In the genomic region with DNA sequence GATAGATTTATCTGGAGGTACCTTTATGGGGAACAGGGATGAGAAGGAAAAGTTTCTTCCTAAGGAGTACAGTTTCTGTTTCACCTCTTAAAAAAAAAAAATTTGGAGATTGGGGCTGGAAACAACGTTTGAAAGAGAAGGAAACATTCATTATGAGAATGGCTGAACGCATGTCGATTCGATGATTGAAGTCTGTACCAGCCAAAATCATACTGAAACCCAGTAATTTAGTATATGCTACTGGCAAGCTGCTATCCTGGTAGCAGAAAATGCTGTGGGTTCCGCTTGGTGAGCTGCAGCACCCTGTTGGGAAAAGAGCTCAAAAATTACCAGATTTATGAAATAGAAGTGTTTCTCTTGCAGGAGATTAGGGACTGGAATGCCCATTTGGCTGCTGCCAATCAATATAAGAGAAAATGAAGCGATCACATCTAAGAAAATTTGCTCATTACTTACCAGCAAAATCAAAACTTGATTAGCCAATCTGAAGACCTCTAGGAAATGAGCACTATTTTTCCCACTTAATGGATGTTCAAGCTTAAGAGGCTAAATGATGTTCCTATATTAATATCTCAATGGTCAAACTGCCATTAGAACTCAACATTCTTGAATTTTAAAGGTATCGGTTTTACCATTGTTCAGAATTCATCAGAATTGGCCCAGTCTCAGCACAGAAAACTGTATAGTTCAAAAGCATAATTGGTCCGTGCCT, we compare ENCODE assay signal across 8 cellular contexts. TPM values are rescaled to one million over a fixed set of nuclear protein-coding genes. Genes with fewer than 3 reads are reported as not detected.
DNase-seq lines count a peak whose midpoint lies in the region; ATAC-seq and TF ChIP-seq lines count a peak whose summit lies in the region.

No MANE protein-coding gene starts in this region.

- POLR2A ChIA-PET in activated naive CD8-positive, alpha-beta T cell treated with anti-CD3 and anti-CD28 coated beads, Interleukin-2, amount 10 ng/mL, durations not matched to agents 7 days and 5 days (lab: Charles Lee) = interaction anchor here (0.6 to 1.2 kb wide), 2 partner anchors 16 to 22 kb away, joined by 3 to 4 read pairs; no protein-coding TSS in a partner anchor

- peak overlapping the region; percentile 75 for H3K27ac Mint-ChIP-seq in activated naive CD8-positive, alpha-beta T cell treated with anti-CD3 and anti-CD28 coated beads, Interleukin-2, amount 10 ng/mL, durations not matched to agents 7 days and 5 days

- peak overlapping the region; percentile 88 for H3K4me3 Mint-ChIP-seq in activated naive CD8-positive, alpha-beta T cell treated with anti-CD3 and anti-CD28 coated beads, Interleukin-2, amount 10 ng/mL, durations not matched to agents 7 days and 5 days

- peaks cover 36 to 61% of the 10 kb centered on the region in 2 donors for H3K4me1 ChIP-seq in thoracic aorta (ENCODE audit: control insufficient read depth in 1 of 2, low read depth in 2 of 2)

- H3K27ac ChIP-seq in layer of hippocampus (ENCODE audit: low read depth, low read length) = peak overlapping the region; percentile 80
- H3K27ac ChIP-seq in thoracic aorta = peak overlapping the region; percentile 98 to 100

- H3K4me3 ChIP-seq in AG10803 (ENCODE audit: low read length) = peak overlapping the region; percentile 87
- H3K4me3 ChIP-seq in thoracic aorta = peak overlapping the region; percentile 96

- H3K9me3 Mint-ChIP-seq in activated naive CD8-positive, alpha-beta T cell treated with anti-CD3 and anti-CD28 coated beads, Interleukin-2, amount 10 ng/mL, durations not matched to agents 7 days and 5 days = no peaks in the 10 kb centered on the region

- H3K4me1 Mint-ChIP-seq in activated naive CD8-positive, alpha-beta T cell treated with anti-CD3 and anti-CD28 coated beads, Interleukin-2, amount 10 ng/mL, durations not matched to agents 7 days and 5 days = peaks cover 21% of the 10 kb centered on the region

- H3K9me3 ChIP-seq in thoracic aorta = no peaks in the 10 kb centered on the region

- no peaks in the 10 kb centered on the region for H3K36me3 ChIP-seq in thoracic aorta

- TF ChIP-seq CTCF in AG10803 (conservative IDR thresholded peaks at IDR 0.05; ENCODE audit: low read length) = no peak
- no peak for TF ChIP-seq CTCF in thoracic aorta (IDR thresholded peaks at IDR 0.05)

- H3K27me3 Mint-ChIP-seq in activated naive CD8-positive, alpha-beta T cell treated with anti-CD3 and anti-CD28 coated beads, Interleukin-2, amount 10 ng/mL, durations not matched to agents 7 days and 5 days = no peaks in the 10 kb centered on the region

- DNase-seq in AG10803 (ENCODE audit: low read depth) (no peak), thoracic aorta (ENCODE audit: low spot score) (no peak), GOT3 (lab: John Stamatoyannopoulos, UW) (no peak)
- no peak for DNase-seq in activated naive CD8-positive, alpha-beta T cell treated with anti-CD3 and anti-CD28 coated beads, Interleukin-2, amount 10 ng/mL, durations not matched to agents 7 days and 5 days
- no peak for DNase-seq in effector CD8-positive, alpha-beta T cell (lab: John Stamatoyannopoulos, UW)

- ATAC-seq in GM18907 (IDR thresholded peaks at IDR 0.05; ENCODE audit: unreplicated experiment) = peak; percentile 45
- ATAC-seq in HG03469 (IDR thresholded peaks at IDR 0.05; ENCODE audit: unreplicated experiment) = peak; percentile 50
- no peak for ATAC-seq in activated naive CD8-positive, alpha-beta T cell treated with anti-CD3 and anti-CD28 coated beads, Interleukin-2, amount 10 ng/mL, durations not matched to agents 7 days and 5 days (ENCODE audit: low read depth)
- no peak for ATAC-seq in thoracic aorta (ENCODE audit: insufficient number of reproducible peaks, low FRiP score, low read depth)

- H3K27me3 ChIP-seq in layer of hippocampus (ENCODE audit: control insufficient read depth, insufficient read depth, low read length) (no peaks in the 10 kb centered on the region), thoracic aorta (replicated peaks; ENCODE audit: insufficient read depth) (no peaks in the 10 kb centered on the region)

- H3K36me3 Mint-ChIP-seq in activated naive CD8-positive, alpha-beta T cell treated with anti-CD3 and anti-CD28 coated beads, Interleukin-2, amount 10 ng/mL, durations not matched to agents 7 days and 5 days = peaks cover under 1% of the 10 kb centered on the region

RNA-seq across cellular contexts. Expression of a gene that starts 1.1 kb away (rescaled TPM):
- total RNA-seq in activated naive CD8-positive, alpha-beta T cell treated with anti-CD3 and anti-CD28 coated beads, Interleukin-2, amount 10 ng/mL, durations not matched to agents 7 days and 5 days = 10 to 100 TPM; 60.3 to 77.8 TPM
- 1,000 to 10,000 TPM; 1,541 to 1,574 TPM for total RNA-seq in thoracic aorta

Comparison
In these comparisons a context has a peak if more than half of its experiments do, and no peak if none do; other contexts are left out.
1. ATAC-seq: peak in GM18907 (single experiment) and HG03469 (single experiment); none in activated naive CD8-positive, alpha-beta T cell treated with anti-CD3 and anti-CD28 coated beads, Interleukin-2, amount 10 ng/mL, durations not matched to agents 7 days and 5 days (single experiment) and thoracic aorta (single experiment).
2. RNA of a gene that starts 1.1 kb away (total RNA-seq): 1,541 to 1,574 TPM in thoracic aorta; 60.3 to 77.8 TPM in activated naive CD8-positive, alpha-beta T cell treated with anti-CD3 and anti-CD28 coated beads, Interleukin-2, amount 10 ng/mL, durations not matched to agents 7 days and 5 days; every median in the first group is over 10 times any median in the second.